In genomic region chr20:61875221-61875885, GRCh38 we compare ENCODE assay signal across 18 cellular contexts.
DNase-seq lines count a peak whose midpoint lies in the region; ATAC-seq, FAIRE-seq and TF ChIP-seq lines count a peak whose summit lies in the region.
"Had no signal": no experiment of that assay in that cellular context is flagged by ENCODE, and none has a peak within 500 bp of the region (broad histone marks: within the 10 kb centered on the region; RNA-seq: fewer than 3 reads in every experiment).

No MANE protein-coding gene starts in this region.

- H3K9me3 ChIP-seq in A549 (peaks cover 16% of the 10 kb centered on the region; the same call in 1 of the 3 replicates), HCT116 (ENCODE audit: control insufficient read depth in 1 of 2, insufficient read depth in 1 of 2, low read depth in 1 of 2, low read length in 2 of 2) (no peaks in the 10 kb centered on the region)
- H3K9me3 ChIP-seq: body of pancreas, vagina had no signal

- H3K4me2 ChIP-seq in A549 (no peak overlapping the region), HCT116 (ENCODE audit: low read length) (no peak overlapping the region)

- no peaks in the 10 kb centered on the region for H3K9me2 ChIP-seq in HCT116 (ENCODE audit: insufficient read depth)

- peak in 1 of 2 experiments; percentile 26; a peak in 1 of 5 replicates for TF ChIP-seq RAD21 in A549 (conservative IDR thresholded peaks at IDR 0.05 in 1 of 2, IDR thresholded peaks at IDR 0.05 in 1 of 2)
- 0 out of 2 replicates have a peak, but pooled peaks have one; percentile 5 for TF ChIP-seq RAD21 in HCT116 (IDR thresholded peaks at IDR 0.05; ENCODE audit: low read depth)

- H3K36me3 ChIP-seq in HCT116 (ENCODE audit: control insufficient read depth in 1 of 2, insufficient read depth in 2 of 2, low read length in 2 of 2): no peaks in the 10 kb centered on the region
- H3K36me3 ChIP-seq: vagina had no signal

- H3K79me2 ChIP-seq in HCT116 (ENCODE audit: insufficient read depth, low read length): no peaks in the 10 kb centered on the region

- POLR2A ChIA-PET in A549 (lab: Yijun Ruan, JAX) (no interaction called here), HCT116 (lab: Charles Lee) (no interaction called here)

- no peak for FAIRE-seq in A549 (lab: Jason Lieb, UNC)
- FAIRE-seq: islet of Langerhans, RCC 7860 had no signal

- TF ChIP-seq EP300 in A549 (IDR thresholded peaks at IDR 0.05): no peak

- no TSS peak for BruUV-seq in HCT116 (replicated peaks; lab: Mats Ljungman, UMichigan)

- H4K20me1 ChIP-seq in HCT116 (ENCODE audit: insufficient read depth): no peaks in the 10 kb centered on the region

- H3K4me3 ChIP-seq in A549 (no peak overlapping the region), HCT116 (replicated peaks in 1 of 2; ENCODE audit: low read depth in 1 of 2, low read length in 2 of 2) (no peak overlapping the region), choroid plexus epithelial cell (ENCODE audit: low read depth, low read length) (no peak overlapping the region)
- H3K4me3 ChIP-seq: body of pancreas, vagina had no signal

- H3K27me3 ChIP-seq in HCT116 (ENCODE audit: insufficient read depth, low read length): no peaks in the 10 kb centered on the region; the same call in 1 of the 2 replicates
- H3K27me3 ChIP-seq: body of pancreas, vagina had no signal

- DNase-seq in A549 (ENCODE audit: low read depth in 1 of 2, low spot score in 1 of 2) (peak in 1 of 2 experiments; percentile 13), HCT116 (ENCODE audit: low read depth, low spot score) (no peak), choroid plexus epithelial cell (ENCODE audit: low read depth) (no peak), medulla oblongata (ENCODE audit: extremely low spot score) (peak; percentile 64), NCI-H1092 treated with DMSO at 0.1 percent for 48 hours (lab: John Stamatoyannopoulos, UW) (no peak)
- DNase-seq: activated T-cell treated with anti-CD3 and anti-CD28 coated beads, Interleukin-2, amount 50 U/mL, for 24 hours; MV-4-11; stimulated activated CD4-positive, alpha-beta T cell treated with anti-CD3 and anti-CD28 coated beads, Interleukin-2, amount 100 ng/mL, for 48 hours; SW 1271 had no signal

- TF ChIP-seq CTCF in A549 (IDR thresholded peaks at IDR 0.05) (no peak), HCT116 (IDR thresholded peaks at IDR 0.05 in 2 of 3, conservative IDR thresholded peaks at IDR 0.05 in 1 of 3; ENCODE audit: borderline replicate concordance in 1 of 3, insufficient read depth in 1 of 3, low read depth in 2 of 3, low read length in 2 of 3) (peak in 1 of 3 experiments; percentile 11; a peak in 1 of 6 replicates), choroid plexus epithelial cell (conservative IDR thresholded peaks at IDR 0.05; ENCODE audit: low read depth, low read length) (peak; percentile 15)

- H3K4me1 ChIP-seq in A549: no peaks in the 10 kb centered on the region
- no peaks in the 10 kb centered on the region for H3K4me1 ChIP-seq in HCT116 (ENCODE audit: control insufficient read depth in 1 of 2, insufficient read depth in 2 of 2, low read length in 2 of 2)
- H3K4me1 ChIP-seq: body of pancreas, vagina had no signal

- CTCF ChIA-PET in A549 (lab: Yijun Ruan, JAX): interaction anchor here (0.7 to 1.0 kb wide), 2 partner anchors 11 to 1865 kb away, joined by 3 to 4 read pairs; no protein-coding TSS in a partner anchor
- CTCF ChIA-PET in HCT116 (lab: Charles Lee): interaction anchor here (1.1 to 1.8 kb wide), 4 partner anchors 11 to 1818 kb away, joined by 3 to 7 read pairs (median 4); no protein-coding TSS in a partner anchor

- no peak overlapping the region for H3K9ac ChIP-seq in HCT116 (ENCODE audit: low read length)

- H3K27ac ChIP-seq in A549 (no peak overlapping the region), HCT116 (ENCODE audit: low read depth, low read length) (no peak overlapping the region)
- H3K27ac ChIP-seq: body of pancreas, epithelial cell of prostate, vagina had no signal

- ATAC-seq in A549: peak; percentile 49 to 65; a peak in 4 of 6 replicates
- no peak; the same call in 1 of the 2 replicates for ATAC-seq in HCT116
- no peak for ATAC-seq in GM21528 (IDR thresholded peaks at IDR 0.05; ENCODE audit: low FRiP score, unreplicated experiment)
- no peak for ATAC-seq in HG03469 (IDR thresholded peaks at IDR 0.05; ENCODE audit: unreplicated experiment)
- no peak for ATAC-seq in HG03108 (IDR thresholded peaks at IDR 0.05; ENCODE audit: unreplicated experiment)
- ATAC-seq: activated naive CD4-positive, alpha-beta T cell treated with anti-CD3 and anti-CD28 coated beads, Interleukin-2, amount 50 U/mL, for 72 hours; body of pancreas had no signal

- WGBS in A549 (ENCODE audit: missing lambda C conversion rate): 74% methylated on average over 19 of the region's 25 CpGs

- TF ChIP-seq POLR2A in A549 (IDR thresholded peaks at IDR 0.05; ENCODE audit: low read length) (no peak), HCT116 (IDR thresholded peaks at IDR 0.05; ENCODE audit: borderline replicate concordance, extremely low read depth, insufficient read depth, insufficient read length) (no peak)

- H2AFZ ChIP-seq in HCT116 (ENCODE audit: low read depth, low read length, poor library complexity, severe bottlenecking): no peak overlapping the region

- RAD21 ChIA-PET in HCT116 (lab: Charles Lee; ENCODE audit: low non-redundant PET in 1 of 2, low total read pairs in 2 of 2, uncharacterized antibody in 2 of 2, unreplicated experiment in 2 of 2): no interaction called here

- intact Hi-C loops in HCT116 (cut with micrococcal nuclease): no loop called here

TF ChIP-seq in A549, 52 proteins besides CTCF, POLR2A, EP300 and RAD21:
- TF ChIP-seq MAZ (IDR thresholded peaks at IDR 0.05; ENCODE audit: borderline replicate concordance, low read depth, low read length) (no peak), MYC (IDR thresholded peaks at IDR 0.05; ENCODE audit: borderline replicate concordance, low read length) (no peak), ATOH8 (CRISPR knock-in tag; IDR thresholded peaks at IDR 0.05; ENCODE audit: low read depth) (no peak), ESRRA (IDR thresholded peaks at IDR 0.05; ENCODE audit: borderline replicate concordance, low read length) (no peak)

TF ChIP-seq in HCT116, 20 proteins besides CTCF, POLR2A, EP300 and RAD21:
- TF ChIP-seq ZNF274 (IDR thresholded peaks at IDR 0.05; ENCODE audit: low read depth, low read length) (no peak), ZBTB33 (IDR thresholded peaks at IDR 0.05; ENCODE audit: extremely low read depth, insufficient replicate concordance, low read length) (no peak), FOSL1 (IDR thresholded peaks at IDR 0.05; ENCODE audit: low read depth) (no peak), YY1 (IDR thresholded peaks at IDR 0.05; ENCODE audit: extremely low read depth, insufficient replicate concordance, low read depth, low read length) (no peak), REST (IDR thresholded peaks at IDR 0.05; ENCODE audit: low read depth) (no peak), CBX3 (IDR thresholded peaks at IDR 0.05; ENCODE audit: low read depth) (no peak), SRF (IDR thresholded peaks at IDR 0.05; ENCODE audit: low read depth) (no peak), TCF7L2 (IDR thresholded peaks at IDR 0.05; ENCODE audit: borderline replicate concordance, extremely low read depth, insufficient read depth, insufficient read length) (no peak), ELF1 (IDR thresholded peaks at IDR 0.05; ENCODE audit: borderline replicate concordance, low read depth) (no peak), EZH2 (IDR thresholded peaks at IDR 0.05) (no peak), SIN3A (IDR thresholded peaks at IDR 0.05; ENCODE audit: low read depth) (no peak)

Comparison
In these comparisons a context has a peak if more than half of its experiments do, and no peak if none do; other contexts are left out.
1. ATAC-seq: peak in A549 (2 of 2); none in HCT116 (single experiment), GM21528 (single experiment), HG03469 (single experiment) and HG03108 (single experiment).